In the genomic region with DNA sequence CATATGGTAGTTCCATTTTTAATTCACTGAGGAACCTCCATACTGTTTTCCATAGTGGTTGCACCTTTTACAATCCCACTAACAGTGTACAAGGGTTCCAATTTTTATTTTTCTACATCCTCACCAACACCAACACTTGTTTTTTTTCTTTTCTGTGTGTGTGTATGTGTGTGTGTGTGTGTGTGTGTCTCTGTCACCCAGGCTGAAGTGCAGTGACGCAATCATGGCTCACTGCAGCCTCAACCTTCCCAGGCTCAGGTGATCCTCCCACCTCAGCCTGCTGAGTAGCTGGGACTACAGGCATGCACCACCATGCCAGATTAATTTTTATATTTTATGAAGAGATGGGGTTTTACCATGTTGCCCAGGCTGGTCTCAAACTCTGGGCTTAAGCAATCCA, we compare ENCODE assay signal across 6 cellular contexts.
A peak's percentile ranks its signal among the peaks of the same experiment; 100 is the strongest.
DNase-seq lines count a peak whose midpoint lies in the region; ATAC-seq, FAIRE-seq and TF ChIP-seq lines count a peak whose summit lies in the region.
"Not testable (repeated sequence)": the region's sequence is repeated elsewhere in the genome, so short reads cannot be mapped to it uniquely, and the experiment has no call there.

No MANE protein-coding gene starts in this region.

- not testable (repeated sequence) for H4K5ac ChIP-seq in IMR-90 (ENCODE audit: low read depth, low read length)

- CTCF ChIA-PET in HCT116 (lab: Charles Lee); mammary epithelial cell (lab: Charles Lee; ENCODE audit: low non-redundant PET); HepG2 (lab: Yijun Ruan, JAX; ENCODE audit: low intra/inter-chr PET ratio, low total read pairs): not testable (repeated sequence)
- CTCF ChIA-PET in IMR-90 (lab: Yijun Ruan, JAX) = interaction anchor here (1.2 kb wide), 1 partner anchor 81 kb away, joined by 3 read pairs; no protein-coding TSS in a partner anchor

- not testable (repeated sequence) for H3K36me3 Mint-ChIP-seq in activated CD4-positive, alpha-beta T cell treated with anti-CD3 and anti-CD28 coated beads, Interleukin-2, amount 10 ng/mL, durations not matched to agents 24 days and 14 days (ENCODE audit: low read depth)

- H3K9me1 ChIP-seq in IMR-90 (ENCODE audit: insufficient read depth, low read length) = not testable (repeated sequence)

- not testable (repeated sequence) for H3K4me3 ChIP-seq in HCT116 (replicated peaks in 1 of 2; ENCODE audit: low read depth in 1 of 2, low read length in 2 of 2); IMR-90 (ENCODE audit: insufficient read depth, low read depth, low read length); mammary epithelial cell (replicated peaks in 1 of 3; ENCODE audit: insufficient read depth in 1 of 3, low read depth in 2 of 3, low read length in 3 of 3); epithelial cell of esophagus (ENCODE audit: low read length); HepG2 (replicated peaks in 1 of 3; ENCODE audit: insufficient read depth in 1 of 3, low read depth in 2 of 3, low read length in 3 of 3)

- not testable (repeated sequence) for H3K18ac ChIP-seq in IMR-90 (ENCODE audit: low read depth, low read length)

- dilution Hi-C loops in IMR-90 (cut with HindIII; ENCODE audit: low sequenced_read_pairs, unreplicated experiment); mammary epithelial cell (cut with HindIII; ENCODE audit: low sequenced_read_pairs): not testable (repeated sequence)

- TF ChIP-seq EP300 in HepG2 (IDR thresholded peaks at IDR 0.05; ENCODE audit: low read depth in 2 of 2, low read length in 2 of 2); HepG2 (CRISPR knock-in tag; IDR thresholded peaks at IDR 0.05; ENCODE audit: borderline replicate concordance): not testable (repeated sequence)

- POLR2A ChIA-PET in HCT116 (lab: Charles Lee); IMR-90 (lab: Charles Lee; ENCODE audit: unreplicated experiment): not testable (repeated sequence)
- POLR2A ChIA-PET in HepG2 (lab: Yijun Ruan, JAX) = interaction anchor here (0.6 kb wide), 1 partner anchor 23 kb away, joined by 3 read pairs; no protein-coding TSS in a partner anchor

- intact Hi-C loops in HCT116 (cut with micrococcal nuclease); IMR-90 (cut with micrococcal nuclease); activated CD4-positive, alpha-beta T cell treated with anti-CD3 and anti-CD28 coated beads, Interleukin-2, amount 10 ng/mL, durations not matched to agents 24 days and 14 days (cut with micrococcal nuclease); mammary epithelial cell (cut with micrococcal nuclease); HepG2 (cut with micrococcal nuclease; ENCODE audit: unreplicated experiment): not testable (repeated sequence)

- not testable (repeated sequence) for H2BK20ac ChIP-seq in IMR-90 (ENCODE audit: low read depth, low read length)

- H3K23ac ChIP-seq in IMR-90 (ENCODE audit: low read depth, low read length) = not testable (repeated sequence)

- in situ Hi-C loops in IMR-90 (cut with MboI; ENCODE audit: low sequenced_read_pairs) (loop anchor here (10.0 kb wide), 1 partner anchor 193 kb away; no protein-coding TSS in a partner anchor), mammary epithelial cell (cut with MboI; ENCODE audit: low sequenced_read_pairs in 2 of 2) (loop anchor here (10.0 to 25.0 kb wide), 2 partner anchors 83 to 201 kb away; a partner anchor contains a TSS), HepG2 (cut with HindIII; ENCODE audit: extremely low pct_ligation_motif_present, low pct_unique_long_range_greater_than_20kb) (loop anchor here (5.0 kb wide), 2 partner anchors 81 to 196 kb away; a partner anchor contains a TSS)

- H3K9me3 Mint-ChIP-seq in activated CD4-positive, alpha-beta T cell treated with anti-CD3 and anti-CD28 coated beads, Interleukin-2, amount 10 ng/mL, durations not matched to agents 24 days and 14 days = not testable (repeated sequence)

- not testable (repeated sequence) for H3K4me3 Mint-ChIP-seq in activated CD4-positive, alpha-beta T cell treated with anti-CD3 and anti-CD28 coated beads, Interleukin-2, amount 10 ng/mL, durations not matched to agents 24 days and 14 days

- H3K27me3 ChIP-seq in HCT116 (ENCODE audit: insufficient read depth, low read length); IMR-90 (ENCODE audit: control insufficient read depth, insufficient read depth, low read length); mammary epithelial cell (ENCODE audit: insufficient read depth, low read length); HepG2 (ENCODE audit: control insufficient read depth in 1 of 2, insufficient read depth in 2 of 2, low read length in 2 of 2): not testable (repeated sequence)

- not testable (repeated sequence) for H3K4me1 ChIP-seq in HCT116 (ENCODE audit: control insufficient read depth in 1 of 2, insufficient read depth in 2 of 2, low read length in 2 of 2); IMR-90 (ENCODE audit: control insufficient read depth, insufficient read depth, low read length); mammary epithelial cell (ENCODE audit: insufficient read depth, low read length)
- peaks cover 20% of the 10 kb centered on the region for H3K4me1 ChIP-seq in HepG2 (ENCODE audit: insufficient read depth, low read length)

- not testable (repeated sequence) for BruUV-seq in HCT116 (replicated peaks; lab: Mats Ljungman, UMichigan); IMR-90 (replicated peaks; lab: Mats Ljungman, UMichigan); mammary epithelial cell (replicated peaks; lab: Mats Ljungman, UMichigan); HepG2 (replicated peaks; lab: Mats Ljungman, UMichigan)

- not testable (repeated sequence) for H2BK120ac ChIP-seq in IMR-90 (ENCODE audit: low read depth, low read length)

- not testable (repeated sequence) for H2BK5ac ChIP-seq in IMR-90 (ENCODE audit: low read depth, low read length, poor library complexity, severe bottlenecking)

- H4K91ac ChIP-seq in IMR-90 (ENCODE audit: insufficient read depth, low read depth, low read length) = not testable (repeated sequence)

- not testable (repeated sequence) for H2AK9ac ChIP-seq in IMR-90 (replicated peaks; ENCODE audit: low read depth, low read length, poor library complexity)

- H3K27ac Mint-ChIP-seq in activated CD4-positive, alpha-beta T cell treated with anti-CD3 and anti-CD28 coated beads, Interleukin-2, amount 10 ng/mL, durations not matched to agents 24 days and 14 days = not testable (repeated sequence)

- H2AK5ac ChIP-seq in IMR-90 (ENCODE audit: low read depth, low read length) = not testable (repeated sequence)

- H3K9me2 ChIP-seq in HCT116 (ENCODE audit: insufficient read depth) = not testable (repeated sequence)

- not testable (repeated sequence) for H3K27ac ChIP-seq in HCT116 (ENCODE audit: low read depth, low read length); IMR-90 (ENCODE audit: insufficient read depth, low read length); mammary epithelial cell (ENCODE audit: insufficient read depth, low read depth, low read length); HepG2 (ENCODE audit: extremely low read length, insufficient read depth, low read length)

- TF ChIP-seq RAD21 in HCT116 (IDR thresholded peaks at IDR 0.05; ENCODE audit: low read depth); IMR-90 (IDR thresholded peaks at IDR 0.05; ENCODE audit: low read length); HepG2 (CRISPR knock-in tag; IDR thresholded peaks at IDR 0.05): not testable (repeated sequence)

- RAD21 ChIA-PET in HCT116 (lab: Charles Lee; ENCODE audit: low non-redundant PET in 1 of 2, low total read pairs in 2 of 2, uncharacterized antibody in 2 of 2, unreplicated experiment in 2 of 2) = not testable (repeated sequence)

- not testable (repeated sequence) for H4K20me1 ChIP-seq in HCT116 (ENCODE audit: insufficient read depth); IMR-90 (ENCODE audit: insufficient read depth, low read length); mammary epithelial cell (ENCODE audit: insufficient read depth, low read length); HepG2 (ENCODE audit: insufficient read depth, low read length)

- not testable (repeated sequence) for H3K4me2 ChIP-seq in HCT116 (ENCODE audit: low read length); IMR-90 (ENCODE audit: low read depth, low read length); mammary epithelial cell (ENCODE audit: insufficient read depth, low read depth, low read length); HepG2 (ENCODE audit: low read depth, low read length)

- not testable (repeated sequence) for H3K4me1 Mint-ChIP-seq in activated CD4-positive, alpha-beta T cell treated with anti-CD3 and anti-CD28 coated beads, Interleukin-2, amount 10 ng/mL, durations not matched to agents 24 days and 14 days

- not testable (repeated sequence) for TF ChIP-seq POLR2A in HCT116 (IDR thresholded peaks at IDR 0.05; ENCODE audit: borderline replicate concordance, extremely low read depth, insufficient read depth, insufficient read length); IMR-90 (IDR thresholded peaks at IDR 0.05; ENCODE audit: low read depth, low read length); HepG2 (IDR thresholded peaks at IDR 0.05; ENCODE audit: insufficient read depth in 1 of 2, low read depth in 2 of 2, low read length in 2 of 2)

- not testable (repeated sequence) for H3K4ac ChIP-seq in IMR-90 (ENCODE audit: low read depth, low read length)

- not testable (repeated sequence) for TF ChIP-seq CTCF in HCT116 (IDR thresholded peaks at IDR 0.05 in 2 of 3, conservative IDR thresholded peaks at IDR 0.05 in 1 of 3; ENCODE audit: borderline replicate concordance in 1 of 3, insufficient read depth in 1 of 3, low read depth in 2 of 3, low read length in 2 of 3); IMR-90 (conservative IDR thresholded peaks at IDR 0.05; ENCODE audit: low read depth, low read length); mammary epithelial cell (conservative IDR thresholded peaks at IDR 0.05 in 1 of 2, IDR thresholded peaks at IDR 0.05 in 1 of 2; ENCODE audit: extremely low read depth in 1 of 2, insufficient read depth in 1 of 2, low read depth in 1 of 2, low read length in 2 of 2); epithelial cell of esophagus (IDR thresholded peaks at IDR 0.05; ENCODE audit: insufficient read depth, low read depth, low read length, missing control alignments); HepG2 (CRISPR knock-in tag; IDR thresholded peaks at IDR 0.05)

- H3K14ac ChIP-seq in IMR-90 (replicated peaks; ENCODE audit: low read depth, low read length) = not testable (repeated sequence)

- H3K9ac ChIP-seq in HCT116 (ENCODE audit: low read length); IMR-90 (ENCODE audit: low read depth, low read length); mammary epithelial cell (ENCODE audit: insufficient read depth, low read length); HepG2 (ENCODE audit: insufficient read depth, low read depth, low read length): not testable (repeated sequence)

- H3K79me2 ChIP-seq in HCT116 (ENCODE audit: insufficient read depth, low read length); mammary epithelial cell (ENCODE audit: insufficient read depth, low read length); HepG2 (ENCODE audit: insufficient read depth, low read length): not testable (repeated sequence)

- no CpG with 5 or more reads among the region's 1 CpG for WGBS in IMR-90 (ENCODE audit: extremely low coverage in 2 of 2, insufficient read length in 1 of 2), 2 experiments
- WGBS in mammary epithelial cell (ENCODE audit: low coverage, missing lambda C conversion rate) = 100% methylated on average over 1 of the region's 1 CpG
- 0% methylated on average over 1 of the region's 1 CpG for WGBS in HepG2 (ENCODE audit: low lambda C conversion rate)

- not testable (repeated sequence) for H4K8ac ChIP-seq in IMR-90 (ENCODE audit: low read depth in 2 of 2, low read length in 2 of 2)

- not testable (repeated sequence) for ATAC-seq in HCT116; IMR-90 (ENCODE audit: low read depth); HepG2

- not testable (repeated sequence) for H2AFZ ChIP-seq in HCT116 (ENCODE audit: low read depth, low read length, poor library complexity, severe bottlenecking); IMR-90 (replicated peaks; ENCODE audit: low read length, poor library complexity); mammary epithelial cell (ENCODE audit: low read depth, low read length); HepG2 (ENCODE audit: low read length)

- not testable (repeated sequence) for H3K9me3 ChIP-seq in HCT116 (ENCODE audit: control insufficient read depth in 1 of 2, insufficient read depth in 1 of 2, low read depth in 1 of 2, low read length in 2 of 2); IMR-90 (ENCODE audit: control insufficient read depth, insufficient read depth, low read length); mammary epithelial cell (replicated peaks; ENCODE audit: insufficient read depth, low read length); HepG2 (ENCODE audit: low read length)

- not testable (repeated sequence) for H2BK15ac ChIP-seq in IMR-90 (ENCODE audit: low read depth, low read length)

- not testable (repeated sequence) for DNase-seq in HCT116 (ENCODE audit: low read depth, low spot score); IMR-90; HepG2 (ENCODE audit: low spot score)
- peak; percentile 37 for DNase-seq in activated CD4-positive, alpha-beta T cell treated with anti-CD3 and anti-CD28 coated beads, Interleukin-2, amount 10 ng/mL, durations not matched to agents 24 days and 14 days
- peak; percentile 16 for DNase-seq in mammary epithelial cell
- peak; percentile 74 for DNase-seq in epithelial cell of esophagus (ENCODE audit: low read depth)

- not testable (repeated sequence) for H3K36me3 ChIP-seq in HCT116 (ENCODE audit: control insufficient read depth in 1 of 2, insufficient read depth in 2 of 2, low read length in 2 of 2); IMR-90 (ENCODE audit: control insufficient read depth, insufficient read depth, low read length); mammary epithelial cell (ENCODE audit: insufficient read depth, low read length); HepG2 (replicated peaks in 1 of 2; ENCODE audit: control insufficient read depth in 1 of 2, insufficient read depth in 2 of 2, low read length in 2 of 2)

- H3K56ac ChIP-seq in IMR-90 (ENCODE audit: extremely low read depth, insufficient read depth, low read length) = not testable (repeated sequence)

- not testable (repeated sequence) for FAIRE-seq in HepG2 (lab: Jason Lieb, UNC)

- peaks cover 22% of the 10 kb centered on the region for H3K27me3 Mint-ChIP-seq in activated CD4-positive, alpha-beta T cell treated with anti-CD3 and anti-CD28 coated beads, Interleukin-2, amount 10 ng/mL, durations not matched to agents 24 days and 14 days

- not testable (repeated sequence) for H3K79me1 ChIP-seq in IMR-90 (ENCODE audit: low read depth in 1 of 2, low read length in 2 of 2)
